9 cellular contexts compared by ENCODE assay signal in genomic region chr14:79011091-79011919, GRCh38.
DNase-seq lines count a peak whose midpoint lies in the region; ATAC-seq and TF ChIP-seq lines count a peak whose summit lies in the region.
"Had no signal": no experiment of that assay in that cellular context is flagged by ENCODE, and none has a peak within 500 bp of the region (broad histone marks: within the 10 kb centered on the region; RNA-seq: fewer than 3 reads in every experiment).

No MANE protein-coding gene starts in this region.

- in situ Hi-C loops in IMR-90 (cut with MboI; ENCODE audit: low sequenced_read_pairs) = loop anchor here (10.0 kb wide), 1 partner anchor 1043 kb away; no protein-coding TSS in a partner anchor

- H3K27ac ChIP-seq in IMR-90 (ENCODE audit: insufficient read depth, low read length) (no peak overlapping the region), SJSA1 (peak overlapping the region; percentile 87), foreskin keratinocyte (no peak overlapping the region), testis (no peak overlapping the region)

- peak overlapping the region; percentile 80; the same call in 1 of the 2 replicates for H3K4me2 ChIP-seq in IMR-90 (ENCODE audit: low read depth, low read length)

- H4K5ac ChIP-seq in IMR-90 (ENCODE audit: low read depth, low read length) = no peak overlapping the region

- H3K14ac ChIP-seq in IMR-90 (replicated peaks; ENCODE audit: low read depth, low read length) = no peak overlapping the region

- no peaks in the 10 kb centered on the region for H4K20me1 ChIP-seq in IMR-90 (ENCODE audit: insufficient read depth, low read length)

- dilution Hi-C loops in IMR-90 (cut with HindIII; ENCODE audit: low sequenced_read_pairs, unreplicated experiment) = no loop called here

- no peak overlapping the region; the same call in 1 of the 2 replicates for H3K56ac ChIP-seq in IMR-90 (ENCODE audit: extremely low read depth, insufficient read depth, low read length)

- POLR2A ChIA-PET in IMR-90 (lab: Charles Lee; ENCODE audit: unreplicated experiment) = no interaction called here

- DNase-seq in DMS53 (lab: John Stamatoyannopoulos, UW) (peak; percentile 73), IMR-90 (peak; percentile 84), SJSA1 (ENCODE audit: low read depth in 1 of 2, low spot score in 2 of 2) (peak; percentile 53 to 82), foreskin keratinocyte (peak; percentile 96 to 99), testis (peak; percentile 44), NCI-H1436 (lab: John Stamatoyannopoulos, UW) (no peak), NOMO-1 treated with dmso at 0.1 percent for 144 hours (lab: John Stamatoyannopoulos, UW; ENCODE audit: unreplicated experiment) (no peak)

- peak overlapping the region; percentile 18; the same call in 1 of the 2 replicates for H3K23ac ChIP-seq in IMR-90 (ENCODE audit: low read depth, low read length)

- CTCF ChIA-PET in IMR-90 (lab: Yijun Ruan, JAX) = no interaction called here

- peak overlapping the region; percentile 78; the same call in 1 of the 2 replicates for H3K4ac ChIP-seq in IMR-90 (ENCODE audit: low read depth, low read length)

- no peaks in the 10 kb centered on the region; the same call in 1 of the 2 replicates for H3K4me1 ChIP-seq in IMR-90 (ENCODE audit: control insufficient read depth, insufficient read depth, low read length)
- peaks cover 23% of the 10 kb centered on the region for H3K4me1 ChIP-seq in SJSA1 (replicated peaks)
- H3K4me1 ChIP-seq in foreskin keratinocyte = peaks cover 6% of the 10 kb centered on the region
- no peaks in the 10 kb centered on the region for H3K4me1 ChIP-seq in testis

- TF ChIP-seq RAD21 in IMR-90 (IDR thresholded peaks at IDR 0.05; ENCODE audit: low read length) = peak; percentile 63

- no peaks in the 10 kb centered on the region for H3K79me1 ChIP-seq in IMR-90 (ENCODE audit: low read depth in 1 of 2, low read length in 2 of 2)

- H3K9me3 ChIP-seq in IMR-90 (ENCODE audit: control insufficient read depth, insufficient read depth, low read length) = no peaks in the 10 kb centered on the region
- H3K9me3 ChIP-seq in SJSA1 (replicated peaks) = no peaks in the 10 kb centered on the region
- no peaks in the 10 kb centered on the region for H3K9me3 ChIP-seq in testis
- H3K9me3 ChIP-seq: mucosa of descending colon had no signal

- H2BK120ac ChIP-seq in IMR-90 (ENCODE audit: low read depth, low read length) = peak overlapping the region; percentile 84

- H2BK20ac ChIP-seq in IMR-90 (ENCODE audit: low read depth, low read length) = peak overlapping the region; percentile 92

- no peaks in the 10 kb centered on the region for H3K36me3 ChIP-seq in IMR-90 (ENCODE audit: control insufficient read depth, insufficient read depth, low read length)
- H3K36me3 ChIP-seq in SJSA1 = no peaks in the 10 kb centered on the region
- H3K36me3 ChIP-seq in testis (ENCODE audit: low read depth, missing control alignments) = no peaks in the 10 kb centered on the region

- H3K27me3 ChIP-seq in IMR-90 (ENCODE audit: control insufficient read depth, insufficient read depth, low read length) (no peaks in the 10 kb centered on the region), SJSA1 (replicated peaks) (no peaks in the 10 kb centered on the region), foreskin keratinocyte (no peaks in the 10 kb centered on the region), testis (no peaks in the 10 kb centered on the region)

- 0 out of 2 replicates have a peak, but pooled peaks cover 3% of the 10 kb centered on the region for H3K9me1 ChIP-seq in IMR-90 (ENCODE audit: insufficient read depth, low read length)

- no CpG with 5 or more reads among the region's 8 CpGs for WGBS in IMR-90 (ENCODE audit: extremely low coverage in 2 of 2, insufficient read length in 1 of 2), 2 experiments
- WGBS in testis, 2 donors = 48 to 58% methylated on average over 8 of the region's 8 CpGs

- H2BK5ac ChIP-seq in IMR-90 (ENCODE audit: low read depth, low read length, poor library complexity, severe bottlenecking) = peak overlapping the region; percentile 88

- H4K8ac ChIP-seq in IMR-90 (ENCODE audit: low read depth in 2 of 2, low read length in 2 of 2) = peak overlapping the region; percentile 29 to 78; a peak in 3 of 4 replicates

- TF ChIP-seq POLR2A in IMR-90 (IDR thresholded peaks at IDR 0.05; ENCODE audit: low read depth, low read length) = no peak
- no peak for TF ChIP-seq POLR2A in testis (IDR thresholded peaks at IDR 0.05)

- H2AFZ ChIP-seq in IMR-90 (replicated peaks; ENCODE audit: low read length, poor library complexity) = no peak overlapping the region

- ATAC-seq in IMR-90 (ENCODE audit: low read depth) = peak; percentile 86
- peak; percentile 99 for ATAC-seq in foreskin keratinocyte
- ATAC-seq in GM21526 (IDR thresholded peaks at IDR 0.05; ENCODE audit: low FRiP score, unreplicated experiment) = no peak
- ATAC-seq: mucosa of descending colon had no signal

- no TSS peak for BruUV-seq in IMR-90 (replicated peaks; lab: Mats Ljungman, UMichigan)

- H3K9ac ChIP-seq in IMR-90 (ENCODE audit: low read depth, low read length) = peak overlapping the region; percentile 23; the same call in 1 of the 2 replicates

- H4K91ac ChIP-seq in IMR-90 (ENCODE audit: insufficient read depth, low read depth, low read length) = peak overlapping the region; percentile 75; the same call in 1 of the 2 replicates

- peak; percentile 56 for TF ChIP-seq CTCF in IMR-90 (conservative IDR thresholded peaks at IDR 0.05; ENCODE audit: low read depth, low read length)
- TF ChIP-seq CTCF in foreskin keratinocyte (conservative IDR thresholded peaks at IDR 0.05) = peak; percentile 66
- TF ChIP-seq CTCF in testis (IDR thresholded peaks at IDR 0.05) = peak in 2 of 3 experiments; percentile 21 to 77

- H2BK15ac ChIP-seq in IMR-90 (ENCODE audit: low read depth, low read length) = peak overlapping the region; percentile 51; the same call in 1 of the 3 replicates

- intact Hi-C loops in IMR-90 (cut with micrococcal nuclease) (loop anchor here (1.0 to 10.0 kb wide), 5 partner anchors 266 to 1203 kb away; partner anchors contain the start of gene DIO2), testis (cut with DNase I; ENCODE audit: low total_unique reads) (no loop called here)

- no peak overlapping the region; the same call in 1 of the 2 replicates for H2AK5ac ChIP-seq in IMR-90 (ENCODE audit: low read depth, low read length)

- no peak overlapping the region for H3K4me3 ChIP-seq in IMR-90 (ENCODE audit: insufficient read depth, low read depth, low read length)
- H3K4me3 ChIP-seq in SJSA1 = no peak overlapping the region
- H3K4me3 ChIP-seq in testis = no peak overlapping the region
- H3K4me3 ChIP-seq: mucosa of descending colon had no signal

- no peak overlapping the region for H2AK9ac ChIP-seq in IMR-90 (replicated peaks; ENCODE audit: low read depth, low read length, poor library complexity)

- H3K18ac ChIP-seq in IMR-90 (ENCODE audit: low read depth, low read length) = peak overlapping the region; percentile 64; the same call in 1 of the 2 replicates

TF ChIP-seq in IMR-90, 13 proteins besides CTCF, POLR2A, EP300 and RAD21:
- no peak for TF ChIP-seq RCOR1 (IDR thresholded peaks at IDR 0.05; ENCODE audit: insufficient replicate concordance, low read length)
- TF ChIP-seq USF2 (IDR thresholded peaks at IDR 0.05; ENCODE audit: low read depth, low read length) = no peak
- no peak for TF ChIP-seq BHLHE40 (IDR thresholded peaks at IDR 0.05; ENCODE audit: low read depth, low read length)
- 0 out of 2 replicates have a peak, but pooled peaks have one; percentile 1 for TF ChIP-seq CEBPB (IDR thresholded peaks at IDR 0.05; ENCODE audit: low read depth, low read length)
- TF ChIP-seq MXI1 (IDR thresholded peaks at IDR 0.05; ENCODE audit: borderline replicate concordance, low read depth, low read length) = no peak
- TF ChIP-seq RFX5 (IDR thresholded peaks at IDR 0.05; ENCODE audit: low read depth, low read length) = no peak
- no peak for TF ChIP-seq MAZ (IDR thresholded peaks at IDR 0.05; ENCODE audit: borderline replicate concordance, low read depth, low read length)
- no peak for TF ChIP-seq NFE2L2 (IDR thresholded peaks at IDR 0.05; ENCODE audit: low read depth, low read length)
- no peak for TF ChIP-seq FOS (IDR thresholded peaks at IDR 0.05; ENCODE audit: low read depth, low read length)
- peak; percentile 27; the same call in 1 of the 2 replicates for TF ChIP-seq SMC3 (IDR thresholded peaks at IDR 0.05; ENCODE audit: low read depth, low read length)
- no peak for TF ChIP-seq CHD1 (IDR thresholded peaks at IDR 0.05; ENCODE audit: low read depth, low read length)
- no peak for TF ChIP-seq ELK1 (IDR thresholded peaks at IDR 0.05; ENCODE audit: borderline replicate concordance, low read depth, low read length)
- no peak for TF ChIP-seq MAFK (IDR thresholded peaks at IDR 0.05; ENCODE audit: low read depth, low read length)

Comparison
In these comparisons a context has a peak if more than half of its experiments do, and no peak if none do; other contexts are left out.
1. DNase-seq: peak in DMS53 (single experiment), IMR-90 (single experiment), SJSA1 (2 of 2), foreskin keratinocyte (2 of 2) and testis (single experiment); none in NCI-H1436 (single experiment) and NOMO-1 treated with dmso at 0.1 percent for 144 hours (single experiment).
2. Peak in every context shown above with its lines, with median percentiles within 50 percentile points of each other: CTCF ChIP-seq.